ENCODE assay signal across 14 cellular contexts in genomic region chr3:126718506-126719445, GRCh38. TPM values are rescaled to one million over a fixed set of nuclear protein-coding genes. Genes with fewer than 3 reads are reported as not detected.
DNase-seq lines count a peak whose midpoint lies in the region; ATAC-seq and TF ChIP-seq lines count a peak whose summit lies in the region.
"Had no signal": no experiment of that assay in that cellular context is flagged by ENCODE, and none has a peak within 500 bp of the region (broad histone marks: within the 10 kb centered on the region; RNA-seq: fewer than 3 reads in every experiment).

No MANE protein-coding gene starts in this region.

- H4K20me1 ChIP-seq in GM23338 (replicated peaks; ENCODE audit: insufficient read depth): peaks cover 13% of the 10 kb centered on the region

- no peaks in the 10 kb centered on the region for H3K9me2 ChIP-seq in GM23338 (ENCODE audit: insufficient read depth)

- ATAC-seq in GM23338: peak; percentile 49
- ATAC-seq in HG02571 (IDR thresholded peaks at IDR 0.05; ENCODE audit: unreplicated experiment): no peak
- no peak for ATAC-seq in activated naive CD8-positive, alpha-beta T cell treated with anti-CD3 and anti-CD28 coated beads, Interleukin-2, amount 50 U/mL, for 24 hours
- ATAC-seq: A549 had no signal

- H3K4me3 ChIP-seq in GM23338 (no peak overlapping the region), HEK293 (ENCODE audit: low read depth, low read length) (no peak overlapping the region)
- H3K4me3 ChIP-seq: A549 had no signal

- no peak for TF ChIP-seq CTCF in GM23338 (conservative IDR thresholded peaks at IDR 0.05; ENCODE audit: low read depth in 2 of 2)
- no peak for TF ChIP-seq CTCF in HEK293 (tag by site-specific recombination; IDR thresholded peaks at IDR 0.05)
- TF ChIP-seq CTCF in neural crest cell (conservative IDR thresholded peaks at IDR 0.05): no peak

- H3K27me3 Mint-ChIP-seq in GM23338 (ENCODE audit: insufficient read depth, low read depth, poor library complexity) (no peaks in the 10 kb centered on the region), neural crest cell (ENCODE audit: low read depth) (no peaks in the 10 kb centered on the region)
- no peaks in the 10 kb centered on the region for H3K27me3 Mint-ChIP-seq in activated naive CD8-positive, alpha-beta T cell treated with anti-CD3 and anti-CD28 coated beads, Interleukin-2, amount 50 U/mL, for 24 hours
- H3K27me3 Mint-ChIP-seq: CD4-positive, alpha-beta memory T cell had no signal

- H3K4me1 ChIP-seq in GM23338 (ENCODE audit: insufficient read depth): no peaks in the 10 kb centered on the region; the same call in 1 of the 2 replicates
- no peaks in the 10 kb centered on the region for H3K4me1 ChIP-seq in HEK293 (ENCODE audit: control insufficient read depth, insufficient read depth, low read length)
- H3K4me1 ChIP-seq: A549 had no signal

- H3K27ac Mint-ChIP-seq in GM23338 (peak overlapping the region; percentile 37; the same call in 1 of the 2 replicates), neural crest cell (ENCODE audit: unreplicated experiment) (peak overlapping the region; percentile 47)
- H3K27ac Mint-ChIP-seq in activated naive CD8-positive, alpha-beta T cell treated with anti-CD3 and anti-CD28 coated beads, Interleukin-2, amount 50 U/mL, for 24 hours: no peak overlapping the region

- H3K36me3 ChIP-seq in GM23338 (ENCODE audit: insufficient read depth): no peaks in the 10 kb centered on the region
- no peaks in the 10 kb centered on the region for H3K36me3 ChIP-seq in HEK293 (ENCODE audit: control insufficient read depth in 2 of 2, insufficient read depth in 1 of 2, low read length in 2 of 2)
- H3K36me3 ChIP-seq: BE2C had no signal

- POLR2A ChIA-PET in HEK293 (lab: Yijun Ruan, JAX): no interaction called here

- no peaks in the 10 kb centered on the region for H3K9me3 ChIP-seq in HEK293 (ENCODE audit: control insufficient read depth, insufficient read depth, low read depth, low read length)
- H3K9me3 ChIP-seq: A549, BE2C had no signal

- H3K27me3 ChIP-seq in GM23338 (ENCODE audit: insufficient read depth): no peaks in the 10 kb centered on the region
- H3K27me3 ChIP-seq: BE2C had no signal

- CTCF ChIA-PET in HEK293 (lab: Yijun Ruan, JAX): interaction anchor here (1.2 kb wide), 1 partner anchor 40 kb away, joined by 4 read pairs; no protein-coding TSS in a partner anchor

- peaks cover 67% of the 10 kb centered on the region for H3K79me2 ChIP-seq in GM23338 (replicated peaks; ENCODE audit: insufficient read depth)

- DNase-seq in GM23338 (ENCODE audit: low spot score) (no peak), islet precursor cell (peak; percentile 35), neural crest cell (ENCODE audit: low read depth, low spot score) (no peak), NCI-H146 treated with DMSO at 0.1 percent for 48 hours (lab: John Stamatoyannopoulos, UW; ENCODE audit: unreplicated experiment) (no peak), mesenteric fat pad (ENCODE audit: low spot score) (no peak)
- no peak for DNase-seq in activated naive CD8-positive, alpha-beta T cell treated with anti-CD3 and anti-CD28 coated beads, Interleukin-2, amount 50 U/mL, for 24 hours
- DNase-seq: BE2C; CD4-positive, alpha-beta memory T cell; DMS53; GF-D8 had no signal

- no peak overlapping the region for H3K27ac ChIP-seq in GM23338 (ENCODE audit: low read depth)
- no peak overlapping the region for H3K27ac ChIP-seq in HEK293 (ENCODE audit: extremely low read depth, low read depth, low read length)
- H3K27ac ChIP-seq: A549, C4-2B had no signal

- no peak overlapping the region for H3K4me2 ChIP-seq in GM23338
- H3K4me2 ChIP-seq: A549 had no signal

- H3K9me3 Mint-ChIP-seq in GM23338: no peaks in the 10 kb centered on the region
- peaks cover 1% of the 10 kb centered on the region for H3K9me3 Mint-ChIP-seq in neural crest cell
- H3K9me3 Mint-ChIP-seq in activated naive CD8-positive, alpha-beta T cell treated with anti-CD3 and anti-CD28 coated beads, Interleukin-2, amount 50 U/mL, for 24 hours: no peaks in the 10 kb centered on the region
- H3K9me3 Mint-ChIP-seq: CD4-positive, alpha-beta memory T cell had no signal

- H2AFZ ChIP-seq in GM23338: no peak overlapping the region

- no peaks in the 10 kb centered on the region for H3F3A ChIP-seq in GM23338 (replicated peaks; ENCODE audit: low read depth)

- H3K4me3 Mint-ChIP-seq in GM23338 (no peak overlapping the region), neural crest cell (no peak overlapping the region)
- H3K4me3 Mint-ChIP-seq in activated naive CD8-positive, alpha-beta T cell treated with anti-CD3 and anti-CD28 coated beads, Interleukin-2, amount 50 U/mL, for 24 hours: no peak overlapping the region
- H3K4me3 Mint-ChIP-seq: CD4-positive, alpha-beta memory T cell had no signal

- peaks cover 32% of the 10 kb centered on the region for H3K4me1 Mint-ChIP-seq in GM23338
- peaks cover 37% of the 10 kb centered on the region for H3K4me1 Mint-ChIP-seq in neural crest cell
- H3K4me1 Mint-ChIP-seq in activated naive CD8-positive, alpha-beta T cell treated with anti-CD3 and anti-CD28 coated beads, Interleukin-2, amount 50 U/mL, for 24 hours: peaks cover 1% of the 10 kb centered on the region

- H3K36me3 Mint-ChIP-seq in GM23338 (ENCODE audit: low read depth): no peaks in the 10 kb centered on the region; the same call in 2 of the 3 replicates
- H3K36me3 Mint-ChIP-seq in neural crest cell (ENCODE audit: low read depth): peaks cover under 1% of the 10 kb centered on the region
- H3K36me3 Mint-ChIP-seq in activated naive CD8-positive, alpha-beta T cell treated with anti-CD3 and anti-CD28 coated beads, Interleukin-2, amount 50 U/mL, for 24 hours (ENCODE audit: low read depth): peaks cover 4% of the 10 kb centered on the region

TF ChIP-seq in HEK293, 187 proteins besides CTCF, POLR2A, EP300 and RAD21:
- TF ChIP-seq BCL11A (tag by site-specific recombination; IDR thresholded peaks at IDR 0.05; ENCODE audit: low read depth): no peak
- no peak for TF ChIP-seq ZNF239 (tag by site-specific recombination; IDR thresholded peaks at IDR 0.05)
- no peak for TF ChIP-seq ZNF366 (tag by site-specific recombination; conservative IDR thresholded peaks at IDR 0.05)
- TF ChIP-seq ZNF658 (tag by site-specific recombination; IDR thresholded peaks at IDR 0.05): no peak
- TF ChIP-seq ZNF16 (tag by site-specific recombination; IDR thresholded peaks at IDR 0.05; ENCODE audit: low read depth): no peak
- TF ChIP-seq EGR2 (tag by site-specific recombination; IDR thresholded peaks at IDR 0.05; ENCODE audit: low read depth): peak; percentile 32; the same call in 1 of the 2 replicates
- no peak for TF ChIP-seq ZNF530 (tag by site-specific recombination; IDR thresholded peaks at IDR 0.05; ENCODE audit: low read depth)

RNA-seq across cellular contexts. Expression of gene CHCHD6, which starts 14.7 kb away (rescaled TPM):
- total RNA-seq in GM23338 (2014; rRNA removed; shearing (Covaris generic)): 27.1 and 28.8 TPM in 2 replicates
- polyA plus RNA-seq in GM23338 (2016; fragmentation: Nextera tagmentation; extraction: Ambion mirVana): 42.9 and 43.0 TPM in 2 replicates
- total RNA-seq in neural crest cell: 32.9 and 33.6 TPM in 2 replicates
- total RNA-seq in mesenteric fat pad: 10.9 TPM
